Comparison of ENCODE assay signal across 21 cellular contexts in the genomic region with DNA sequence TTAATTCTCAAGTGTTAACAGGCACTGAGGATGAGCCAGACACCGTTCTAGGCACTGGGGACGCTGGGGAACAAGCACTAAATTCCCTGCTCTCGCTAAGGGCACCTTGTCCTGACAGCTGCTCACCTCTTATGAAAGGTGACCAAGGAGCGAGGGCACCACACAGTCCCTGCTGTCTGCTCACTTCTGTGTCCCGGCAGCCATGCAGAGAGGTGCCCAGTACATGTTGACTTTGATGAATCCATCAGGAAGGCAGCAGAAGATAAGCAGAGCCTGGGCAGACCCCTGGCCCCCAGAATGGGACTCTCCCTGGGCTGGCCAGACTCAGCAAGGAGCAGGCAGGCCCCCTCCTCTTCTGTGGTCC. TPM values are rescaled to one million over a fixed set of nuclear protein-coding genes. Genes with fewer than 3 reads are reported as not detected.
DNase-seq lines count a peak whose midpoint lies in the region; ATAC-seq and TF ChIP-seq lines count a peak whose summit lies in the region.
"Had no signal": no experiment of that assay in that cellular context is flagged by ENCODE, and none has a peak within 500 bp of the region (broad histone marks: within the 10 kb centered on the region; RNA-seq: fewer than 3 reads in every experiment).

No MANE protein-coding gene starts in this region.

- no TSS peak for BruUV-seq in IMR-90 (replicated peaks; lab: Mats Ljungman, UMichigan)

- no peak overlapping the region for H3K4me2 ChIP-seq in IMR-90 (ENCODE audit: low read depth, low read length)
- H3K4me2 ChIP-seq in neural progenitor cell: no peak overlapping the region
- H3K4me2 ChIP-seq: KMS-11 had no signal

- DNase-seq in IMR-90: no peak
- DNase-seq in suprapubic skin (ENCODE audit: low spot score in 2 of 2): no peak
- DNase-seq in upper lobe of right lung: no peak
- DNase-seq in retina: no peak
- DNase-seq in neural progenitor cell (ENCODE audit: low spot score): no peak
- DNase-seq: activated CD4-positive, alpha-beta T cell treated with anti-CD3 and anti-CD28 coated beads, Interleukin-2, amount 50 U/mL, for 48 hours; activated naive CD4-positive, alpha-beta T cell treated with anti-CD3 and anti-CD28 coated beads, Interleukin-2, amount 10 ng/mL, durations not matched to agents 7 days and 5 days; activated T-cell treated with anti-CD3 and anti-CD28 coated beads, Interleukin-2, amount 50 U/mL, for 1 hour; NCI-H1092 treated with DMSO at 0.1 percent for 48 hours; NCI-H526 treated with DMSO at 0.1 percent for 48 hours; nephron progenitor cell; OCI-M1; SJCRH30; stimulated activated naive CD8-positive, alpha-beta T cell treated with anti-CD3 and anti-CD28 coated beads, Interleukin-15, Interleukin-2, amounts not matched to agents 100 U/mL and 50 U/mL, for 24 hours; T-helper 2 cell had no signal

- peak overlapping the region; percentile 45; the same call in 1 of the 2 replicates for H2AK5ac ChIP-seq in IMR-90 (ENCODE audit: low read depth, low read length)

- H3K18ac ChIP-seq in IMR-90 (ENCODE audit: low read depth, low read length): no peak overlapping the region

- no peak for ATAC-seq in IMR-90 (ENCODE audit: low read depth)
- no peak for ATAC-seq in upper lobe of right lung
- ATAC-seq: GM12878; stimulated activated naive CD8-positive, alpha-beta T cell treated with anti-CD3 and anti-CD28 coated beads, Interleukin-15, Interleukin-2, amounts not matched to agents 100 U/mL and 50 U/mL, for 24 hours had no signal

- H4K5ac ChIP-seq in IMR-90 (ENCODE audit: low read depth, low read length): no peak overlapping the region

- peaks cover 16% of the 10 kb centered on the region for H3K36me3 Mint-ChIP-seq in neural progenitor cell
- H3K36me3 Mint-ChIP-seq: activated naive CD4-positive, alpha-beta T cell treated with anti-CD3 and anti-CD28 coated beads, Interleukin-2, amount 10 ng/mL, durations not matched to agents 7 days and 5 days had no signal

- H2BK20ac ChIP-seq in IMR-90 (ENCODE audit: low read depth, low read length): no peak overlapping the region

- peaks cover 14% of the 10 kb centered on the region for H3K9me1 ChIP-seq in IMR-90 (ENCODE audit: insufficient read depth, low read length)

- CTCF ChIA-PET in IMR-90 (lab: Yijun Ruan, JAX): no interaction called here

- no peak for TF ChIP-seq CTCF in IMR-90 (conservative IDR thresholded peaks at IDR 0.05; ENCODE audit: low read depth, low read length)
- no peak for TF ChIP-seq CTCF in suprapubic skin (IDR thresholded peaks at IDR 0.05)
- no peak for TF ChIP-seq CTCF in upper lobe of right lung (IDR thresholded peaks at IDR 0.05)
- no peak for TF ChIP-seq CTCF in neural progenitor cell (IDR thresholded peaks at IDR 0.05)

- peaks cover 19% of the 10 kb centered on the region for H3F3A ChIP-seq in neural progenitor cell (ENCODE audit: low read depth)

- peaks cover under 1% of the 10 kb centered on the region for H3K9me3 Mint-ChIP-seq in neural progenitor cell
- H3K9me3 Mint-ChIP-seq: activated naive CD4-positive, alpha-beta T cell treated with anti-CD3 and anti-CD28 coated beads, Interleukin-2, amount 10 ng/mL, durations not matched to agents 7 days and 5 days; nephron progenitor cell had no signal

- no peak overlapping the region for H3K9ac ChIP-seq in IMR-90 (ENCODE audit: low read depth, low read length)
- no peak overlapping the region for H3K9ac ChIP-seq in neural progenitor cell
- H3K9ac ChIP-seq: KMS-11 had no signal

- no peaks in the 10 kb centered on the region for H3K27me3 ChIP-seq in IMR-90 (ENCODE audit: control insufficient read depth, insufficient read depth, low read length)
- no peaks in the 10 kb centered on the region for H3K27me3 ChIP-seq in muscle layer of duodenum (ENCODE audit: low read depth, low read length)
- no peaks in the 10 kb centered on the region for H3K27me3 ChIP-seq in suprapubic skin
- H3K27me3 ChIP-seq in upper lobe of right lung: no peaks in the 10 kb centered on the region
- no peaks in the 10 kb centered on the region for H3K27me3 ChIP-seq in neural progenitor cell
- H3K27me3 ChIP-seq: SJCRH30 had no signal

- in situ Hi-C loops in IMR-90 (cut with MboI; ENCODE audit: low sequenced_read_pairs): no loop called here

- no peak overlapping the region for H3K4me3 Mint-ChIP-seq in neural progenitor cell
- H3K4me3 Mint-ChIP-seq: activated naive CD4-positive, alpha-beta T cell treated with anti-CD3 and anti-CD28 coated beads, Interleukin-2, amount 10 ng/mL, durations not matched to agents 7 days and 5 days; B cell; nephron progenitor cell had no signal

- H4K20me1 ChIP-seq in IMR-90 (ENCODE audit: insufficient read depth, low read length): peaks cover 36% of the 10 kb centered on the region
- H4K20me1 ChIP-seq in neural progenitor cell (ENCODE audit: low read depth): peaks cover 11% of the 10 kb centered on the region

- H3K4ac ChIP-seq in IMR-90 (ENCODE audit: low read depth, low read length): no peak overlapping the region

- H3K27me3 Mint-ChIP-seq in neural progenitor cell (ENCODE audit: insufficient read depth, low read depth): peaks cover 7% of the 10 kb centered on the region
- H3K27me3 Mint-ChIP-seq: activated naive CD4-positive, alpha-beta T cell treated with anti-CD3 and anti-CD28 coated beads, Interleukin-2, amount 10 ng/mL, durations not matched to agents 7 days and 5 days had no signal

- TF ChIP-seq RAD21 in IMR-90 (IDR thresholded peaks at IDR 0.05; ENCODE audit: low read length): no peak

- H3K4me3 ChIP-seq in IMR-90 (ENCODE audit: insufficient read depth, low read depth, low read length): no peak overlapping the region
- H3K4me3 ChIP-seq in muscle layer of duodenum (ENCODE audit: low read depth in 1 of 2, low read length in 2 of 2): no peak overlapping the region
- no peak overlapping the region for H3K4me3 ChIP-seq in suprapubic skin
- no peak overlapping the region for H3K4me3 ChIP-seq in upper lobe of right lung
- no peak overlapping the region for H3K4me3 ChIP-seq in neural progenitor cell
- H3K4me3 ChIP-seq: GM12878, SJCRH30 had no signal

- no peak overlapping the region for H3K27ac Mint-ChIP-seq in neural progenitor cell
- H3K27ac Mint-ChIP-seq: activated naive CD4-positive, alpha-beta T cell treated with anti-CD3 and anti-CD28 coated beads, Interleukin-2, amount 10 ng/mL, durations not matched to agents 7 days and 5 days; B cell had no signal

- H3K23ac ChIP-seq in IMR-90 (ENCODE audit: low read depth, low read length): no peak overlapping the region

- H3K4me1 ChIP-seq in IMR-90 (ENCODE audit: control insufficient read depth, insufficient read depth, low read length) (peaks cover 16% of the 10 kb centered on the region), muscle layer of duodenum (ENCODE audit: control insufficient read depth in 1 of 2, insufficient read depth in 2 of 2, low read length in 2 of 2) (peaks cover 0 to 21% of the 10 kb centered on the region in 2 donors), suprapubic skin (peaks cover 30% of the 10 kb centered on the region), upper lobe of right lung (no peaks in the 10 kb centered on the region), neural progenitor cell (peaks cover 20% of the 10 kb centered on the region)
- H3K4me1 ChIP-seq: SJCRH30 had no signal

- peak overlapping the region; percentile 9; the same call in 1 of the 2 replicates for H4K91ac ChIP-seq in IMR-90 (ENCODE audit: insufficient read depth, low read depth, low read length)

- dilution Hi-C loops in IMR-90 (cut with HindIII; ENCODE audit: low sequenced_read_pairs, unreplicated experiment): no loop called here

- H2BK15ac ChIP-seq in IMR-90 (ENCODE audit: low read depth, low read length): no peak overlapping the region

- H3K14ac ChIP-seq in IMR-90 (replicated peaks; ENCODE audit: low read depth, low read length): no peak overlapping the region

- no peak overlapping the region for H3K56ac ChIP-seq in IMR-90 (ENCODE audit: extremely low read depth, insufficient read depth, low read length)

- H2AK9ac ChIP-seq in IMR-90 (replicated peaks; ENCODE audit: low read depth, low read length, poor library complexity): no peak overlapping the region

- H3K27ac ChIP-seq in IMR-90 (ENCODE audit: insufficient read depth, low read length) (no peak overlapping the region), cingulate gyrus (ENCODE audit: low read depth, low read length) (peak overlapping the region; percentile 86), muscle layer of duodenum (ENCODE audit: low read length) (peak overlapping the region; percentile 81), suprapubic skin (peak overlapping the region; percentile 67), upper lobe of right lung (no peak overlapping the region), neural progenitor cell (no peak overlapping the region)
- H3K27ac ChIP-seq: KMS-11, SJCRH30, WERI-Rb-1 had no signal

- H2BK120ac ChIP-seq in IMR-90 (ENCODE audit: low read depth, low read length): no peak overlapping the region; the same call in 1 of the 2 replicates

- H3K9me3 ChIP-seq in IMR-90 (ENCODE audit: control insufficient read depth, insufficient read depth, low read length) (no peaks in the 10 kb centered on the region), muscle layer of duodenum (ENCODE audit: control insufficient read depth in 1 of 2, low read length in 2 of 2) (no peaks in the 10 kb centered on the region), suprapubic skin (no peaks in the 10 kb centered on the region), upper lobe of right lung (no peaks in the 10 kb centered on the region), neural progenitor cell (ENCODE audit: low read depth) (no peaks in the 10 kb centered on the region)
- H3K9me3 ChIP-seq: SJCRH30 had no signal

- TF ChIP-seq EP300 in suprapubic skin (IDR thresholded peaks at IDR 0.05): no peak

- peaks cover 28 to 56% of the 10 kb centered on the region in 2 experiments for H3K79me1 ChIP-seq in IMR-90 (ENCODE audit: low read depth in 1 of 2, low read length in 2 of 2)

- H3K79me2 ChIP-seq in neural progenitor cell (ENCODE audit: low read depth): no peaks in the 10 kb centered on the region

- peaks cover 24% of the 10 kb centered on the region for H3K36me3 ChIP-seq in IMR-90 (ENCODE audit: control insufficient read depth, insufficient read depth, low read length)
- H3K36me3 ChIP-seq in muscle layer of duodenum (ENCODE audit: control insufficient read depth in 1 of 2, insufficient read depth in 2 of 2, low read length in 2 of 2): no peaks in the 10 kb centered on the region
- no peaks in the 10 kb centered on the region for H3K36me3 ChIP-seq in suprapubic skin
- H3K36me3 ChIP-seq in upper lobe of right lung: peaks cover 12% of the 10 kb centered on the region
- H3K36me3 ChIP-seq in neural progenitor cell: no peaks in the 10 kb centered on the region
- H3K36me3 ChIP-seq: SJCRH30 had no signal

- no peak overlapping the region for H4K8ac ChIP-seq in IMR-90 (ENCODE audit: low read depth in 2 of 2, low read length in 2 of 2)

- no peak overlapping the region for H2AFZ ChIP-seq in IMR-90 (replicated peaks; ENCODE audit: low read length, poor library complexity)
- H2AFZ ChIP-seq in neural progenitor cell (replicated peaks): no peak overlapping the region

- no peak overlapping the region for H2BK5ac ChIP-seq in IMR-90 (ENCODE audit: low read depth, low read length, poor library complexity, severe bottlenecking)

- H3K4me1 Mint-ChIP-seq in neural progenitor cell: peaks cover 59% of the 10 kb centered on the region
- H3K4me1 Mint-ChIP-seq: activated naive CD4-positive, alpha-beta T cell treated with anti-CD3 and anti-CD28 coated beads, Interleukin-2, amount 10 ng/mL, durations not matched to agents 7 days and 5 days; B cell had no signal

- TF ChIP-seq POLR2A in IMR-90 (IDR thresholded peaks at IDR 0.05; ENCODE audit: low read depth, low read length) (no peak), suprapubic skin (IDR thresholded peaks at IDR 0.05) (no peak)

- intact Hi-C loops in IMR-90 (cut with micrococcal nuclease) (loop anchor here (5.0 kb wide), 1 partner anchor 39 kb away; no protein-coding TSS in a partner anchor), upper lobe of right lung (cut with DNase I) (no loop called here)

- WGBS in IMR-90 (ENCODE audit: extremely low coverage in 2 of 2, insufficient read length in 1 of 2), 2 experiments: 100% methylated on average over 2 of the region's 5 CpGs; no CpG with 5 or more reads in 1 of the 2 experiments
- 84% methylated on average over 4 of the region's 5 CpGs for WGBS in suprapubic skin

- POLR2A ChIA-PET in IMR-90 (lab: Charles Lee; ENCODE audit: unreplicated experiment): no interaction called here

RNA-seq across cellular contexts. Expression of a gene that starts 14.1 kb away (rescaled TPM):
- total RNA-seq in IMR-90 (2012; rRNA removed): 6.3 and 6.9 TPM in 2 replicates
- polyA plus RNA-seq in IMR-90 (2012; rRNA removed): 10.8 and 13.5 TPM in 2 replicates
- polyA plus RNA-seq in IMR-90 (2012; cell fraction: cytosol; rRNA removed): 7.1 and 15.4 TPM in 2 replicates
- polyA plus RNA-seq in IMR-90 (2012; cell fraction: nucleus; rRNA removed; ENCODE audit: low replicate concordance): 10.9 and 23.2 TPM in 2 replicates
- 10 to 100 TPM; 16.2 to 34.4 (median 27.9) TPM for total RNA-seq in suprapubic skin
- total RNA-seq in upper lobe of right lung: 63.1 TPM
- 5.5 and 8.1 TPM in 2 replicates for total RNA-seq in neural progenitor cell (ENCODE audit: low replicate concordance)
- total RNA-seq: SJCRH30 had no signal

Comparison
In these comparisons a context has a peak if more than half of its experiments do, and no peak if none do; other contexts are left out.
1. H3K27ac ChIP-seq: peak in cingulate gyrus (single experiment), muscle layer of duodenum (single experiment) and suprapubic skin (single experiment); none in IMR-90 (single experiment), upper lobe of right lung (single experiment) and neural progenitor cell (single experiment).